Comparison of ENCODE assay signal across 26 cellular contexts in the genomic region with DNA sequence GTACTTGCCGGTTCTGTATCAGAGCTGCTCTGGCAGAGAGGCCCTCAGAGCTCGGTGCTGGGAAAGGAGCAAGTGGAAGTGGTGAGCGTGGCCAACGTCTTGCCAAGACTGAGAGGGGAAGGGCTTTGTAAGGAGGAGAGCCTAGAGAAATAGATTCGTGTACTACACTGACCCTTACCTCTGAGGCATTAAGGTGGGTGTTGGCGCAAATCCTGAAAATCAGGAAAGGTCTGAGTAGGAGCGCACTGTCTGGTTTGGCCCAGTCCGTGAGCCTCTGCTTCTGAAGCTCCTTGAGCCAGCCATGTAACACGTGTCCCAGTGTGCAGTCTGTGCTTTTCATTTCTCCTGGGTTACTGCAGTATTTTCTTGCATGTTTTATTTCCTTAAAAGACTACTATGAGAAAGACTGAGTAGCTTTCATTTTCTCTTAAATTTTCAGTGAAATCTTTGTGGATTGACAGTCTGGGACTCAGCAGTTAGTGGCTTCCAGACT.
A peak's percentile ranks its signal among the peaks of the same experiment; 100 is the strongest.
DNase-seq lines count a peak whose midpoint lies in the region; ATAC-seq and TF ChIP-seq lines count a peak whose summit lies in the region.
"Had no signal": no experiment of that assay in that cellular context is flagged by ENCODE, and none has a peak within 500 bp of the region (broad histone marks: within the 10 kb centered on the region; RNA-seq: fewer than 3 reads in every experiment).

No MANE protein-coding gene starts in this region.

- no peak overlapping the region for H2BK12ac ChIP-seq in H9 (ENCODE audit: insufficient read length, low read depth, low read length)

- H3K4me1 Mint-ChIP-seq in H9: peaks cover 2 to 4% of the 10 kb centered on the region in 2 experiments; a peak in 3 of 4 replicates
- peaks cover 25% of the 10 kb centered on the region for H3K4me1 Mint-ChIP-seq in mesothelial cell of epicardium
- H3K4me1 Mint-ChIP-seq in activated T-cell treated with anti-CD3 and anti-CD28 coated beads, Interleukin-2, amount 50 U/mL, for 72 hours (ENCODE audit: low read depth): peaks cover 30% of the 10 kb centered on the region
- H3K4me1 Mint-ChIP-seq: CD4-positive, alpha-beta memory T cell; IgD-negative memory B cell had no signal

- H3K27me3 ChIP-seq in H9 (ENCODE audit: insufficient read depth, low read length) (no peaks in the 10 kb centered on the region), thoracic aorta (replicated peaks; ENCODE audit: insufficient read depth) (no peaks in the 10 kb centered on the region)
- H3K27me3 ChIP-seq: gastroesophageal sphincter, SJCRH30, testis had no signal

- no peak overlapping the region for H2BK15ac ChIP-seq in H9 (ENCODE audit: low read depth, low read length)

- no peaks in the 10 kb centered on the region for H3K27me3 Mint-ChIP-seq in H9 (ENCODE audit: low read depth)
- no peaks in the 10 kb centered on the region for H3K27me3 Mint-ChIP-seq in mesothelial cell of epicardium (ENCODE audit: low read depth)
- peaks cover 39% of the 10 kb centered on the region for H3K27me3 Mint-ChIP-seq in activated T-cell treated with anti-CD3 and anti-CD28 coated beads, Interleukin-2, amount 50 U/mL, for 72 hours (ENCODE audit: low read depth)

- H3K9me3 ChIP-seq in H9 (ENCODE audit: control insufficient read depth, low read depth, low read length) (no peaks in the 10 kb centered on the region), thoracic aorta (no peaks in the 10 kb centered on the region)
- H3K9me3 ChIP-seq: gastroesophageal sphincter, lower lobe of right lung, SJCRH30, testis had no signal

- H4K8ac ChIP-seq in H9 (replicated peaks; ENCODE audit: insufficient read length, low read depth, low read length): no peak overlapping the region

- peak overlapping the region in 2 of 3 experiments; percentile 71 to 84; a peak in 4 of 7 replicates for H3K27ac Mint-ChIP-seq in H9
- H3K27ac Mint-ChIP-seq in mesothelial cell of epicardium: peak overlapping the region; percentile 69
- no peak overlapping the region for H3K27ac Mint-ChIP-seq in activated T-cell treated with anti-CD3 and anti-CD28 coated beads, Interleukin-2, amount 50 U/mL, for 72 hours
- H3K27ac Mint-ChIP-seq: activated CD8-positive, alpha-beta memory T cell treated with anti-CD3 and anti-CD28 coated beads, Interleukin-2, amount 10 ng/mL, durations not matched to agents 7 days and 5 days; CD4-positive, alpha-beta memory T cell; dendritic cell treated with granulocyte-macrophage colony-stimulating factor and Interleukin-4, amounts not matched to agents 40 ng/mL and 50 ng/mL, for 4 days; IgD-negative memory B cell; natural killer cell treated with Interleukin-12 subunit alpha and Interleukin-12 subunit beta and Interleukin-15 and Interleukin-18, amount 100 ng/mL, for 72 hours had no signal

- H3T11ph ChIP-seq in H9 (ENCODE audit: low read length): no peak overlapping the region

- no CpG with 5 or more reads among the region's 9 CpGs for WGBS in H9 (ENCODE audit: extremely low coverage, insufficient read length, low lambda C conversion rate)

- no peak overlapping the region for H3K23ac ChIP-seq in H9 (ENCODE audit: insufficient read length, low read depth, low read length)

- no peak overlapping the region for H4K5ac ChIP-seq in H9 (ENCODE audit: insufficient read length, low read depth, low read length)

- H3K23me2 ChIP-seq in H9 (ENCODE audit: insufficient read length, low read depth, low read length, poor library complexity, severe bottlenecking): no peaks in the 10 kb centered on the region

- no peak overlapping the region for H3K56ac ChIP-seq in H9 (ENCODE audit: insufficient read length, low read depth, low read length)

- no peak overlapping the region for H3K4me3 Mint-ChIP-seq in H9
- H3K4me3 Mint-ChIP-seq in mesothelial cell of epicardium: no peak overlapping the region
- no peak overlapping the region for H3K4me3 Mint-ChIP-seq in activated T-cell treated with anti-CD3 and anti-CD28 coated beads, Interleukin-2, amount 50 U/mL, for 72 hours
- H3K4me3 Mint-ChIP-seq: activated CD8-positive, alpha-beta memory T cell treated with anti-CD3 and anti-CD28 coated beads, Interleukin-2, amount 10 ng/mL, durations not matched to agents 7 days and 5 days; activated T-cell treated with anti-CD3 and anti-CD28 coated beads, Interleukin-2, amount 50 U/mL, for 4 hours; CD4-positive, alpha-beta memory T cell; dendritic cell treated with granulocyte-macrophage colony-stimulating factor and Interleukin-4, amounts not matched to agents 40 ng/mL and 50 ng/mL, for 4 days; IgD-negative memory B cell; natural killer cell treated with Interleukin-12 subunit alpha and Interleukin-12 subunit beta and Interleukin-15 and Interleukin-18, amount 100 ng/mL, for 72 hours had no signal

- no peak overlapping the region for H3K18ac ChIP-seq in H9 (ENCODE audit: insufficient read length, low read depth, low read length)

- no peak overlapping the region for H2BK120ac ChIP-seq in H9 (ENCODE audit: low read depth, low read length, poor library complexity, severe bottlenecking)

- H3K36me3 Mint-ChIP-seq in H9 (ENCODE audit: insufficient read depth in 1 of 3, low read depth in 3 of 3) (peaks cover 35 to 72% (median 67%) of the 10 kb centered on the region in 3 experiments), mesothelial cell of epicardium (peaks cover 29% of the 10 kb centered on the region)
- no peaks in the 10 kb centered on the region for H3K36me3 Mint-ChIP-seq in activated T-cell treated with anti-CD3 and anti-CD28 coated beads, Interleukin-2, amount 50 U/mL, for 72 hours (ENCODE audit: insufficient read depth in 2 of 2)
- H3K36me3 Mint-ChIP-seq: activated CD8-positive, alpha-beta memory T cell treated with anti-CD3 and anti-CD28 coated beads, Interleukin-2, amount 10 ng/mL, durations not matched to agents 7 days and 5 days; CD4-positive, alpha-beta memory T cell; IgD-negative memory B cell; natural killer cell treated with Interleukin-12 subunit alpha and Interleukin-12 subunit beta and Interleukin-15 and Interleukin-18, amount 100 ng/mL, for 72 hours had no signal

- DNase-seq in H9: no peak
- DNase-seq in coronary artery (ENCODE audit: low spot score): no peak
- DNase-seq in mesothelial cell of epicardium (ENCODE audit: low spot score in 2 of 2, unreplicated experiment in 2 of 2): no peak
- no peak for DNase-seq in thoracic aorta (ENCODE audit: low spot score)
- DNase-seq in activated T-cell treated with anti-CD3 and anti-CD28 coated beads, Interleukin-2, amount 50 U/mL, for 72 hours: no peak
- DNase-seq in NCI-H1930 (lab: John Stamatoyannopoulos, UW): no peak
- no peak for DNase-seq in LoVo (ENCODE audit: low spot score)
- DNase-seq: activated CD4-positive, alpha-beta T cell treated with anti-CD3 and anti-CD28 coated beads, Interleukin-2, amount 50 U/mL, for 4 hours; activated CD8-positive, alpha-beta memory T cell treated with anti-CD3 and anti-CD28 coated beads, Interleukin-2, amount 10 ng/mL, durations not matched to agents 7 days and 5 days; activated T-cell treated with anti-CD3 and anti-CD28 coated beads, Interleukin-2, amount 50 U/mL, for 4 hours; CD4-positive, alpha-beta memory T cell; central memory CD4-positive, alpha-beta T cell; H7; kidney glomerular epithelial cell; lower lobe of right lung; NCI-H1048; NCI-H1694 treated with DMSO at 0.1 percent for 48 hours; NCI-H2171; SJCRH30; stimulated activated naive CD4-positive, alpha-beta T cell treated with Interleukin-2 at 50 U/mL for 16 hours; testis had no signal

- H3K79me2 ChIP-seq in H9 (ENCODE audit: insufficient read depth, low read length): no peaks in the 10 kb centered on the region

- TF ChIP-seq CTCF in H9 (conservative IDR thresholded peaks at IDR 0.05) (no peak), coronary artery (IDR thresholded peaks at IDR 0.05) (no peak), mesothelial cell of epicardium (IDR thresholded peaks at IDR 0.05; ENCODE audit: unreplicated experiment) (no peak), thoracic aorta (IDR thresholded peaks at IDR 0.05) (no peak)

- H3K36me3 ChIP-seq in thoracic aorta: peaks cover 43% of the 10 kb centered on the region

- peak; percentile 6 for ATAC-seq in thoracic aorta (ENCODE audit: insufficient number of reproducible peaks, low FRiP score, low read depth)
- ATAC-seq in activated T-cell treated with anti-CD3 and anti-CD28 coated beads, Interleukin-2, amount 50 U/mL, for 72 hours (replicated peaks in 1 of 2): no peak
- ATAC-seq in HG03139 (IDR thresholded peaks at IDR 0.05; ENCODE audit: unreplicated experiment): no peak
- ATAC-seq: activated CD8-positive, alpha-beta memory T cell treated with anti-CD3 and anti-CD28 coated beads, Interleukin-2, amount 10 ng/mL, durations not matched to agents 7 days and 5 days; activated T-cell treated with anti-CD3 and anti-CD28 coated beads, Interleukin-2, amount 50 U/mL, for 4 hours; gastroesophageal sphincter; natural killer cell treated with Interleukin-12 subunit alpha and Interleukin-12 subunit beta and Interleukin-15 and Interleukin-18, amount 100 ng/mL, for 72 hours had no signal

- H3K4me2 ChIP-seq in H9 (ENCODE audit: insufficient read depth, insufficient read length, low read length): no peak overlapping the region

- no peak overlapping the region for H2AK5ac ChIP-seq in H9 (ENCODE audit: insufficient read length, low read length)

- H2BK5ac ChIP-seq in H9 (ENCODE audit: insufficient read length, low read length): no peak overlapping the region

- H3K4me1 ChIP-seq in H9 (ENCODE audit: insufficient read depth, low read length): no peaks in the 10 kb centered on the region
- H3K4me1 ChIP-seq in thoracic aorta (ENCODE audit: control insufficient read depth in 1 of 2, low read depth in 2 of 2): peaks cover 29 to 69% of the 10 kb centered on the region in 2 donors

- no peak overlapping the region for H3K9ac ChIP-seq in H9 (ENCODE audit: extremely low read depth, insufficient read length, low read length)

- H3K4me3 ChIP-seq in coronary artery: no peak overlapping the region
- peak overlapping the region; percentile 6 for H3K4me3 ChIP-seq in thoracic aorta
- H3K4me3 ChIP-seq: gastroesophageal sphincter, lower lobe of right lung, SJCRH30, testis had no signal

- H2AFZ ChIP-seq in H9 (ENCODE audit: low read length): no peak overlapping the region

- no peaks in the 10 kb centered on the region for H4K20me1 ChIP-seq in H9 (ENCODE audit: control insufficient read depth, insufficient read depth, insufficient read length)

- H3K14ac ChIP-seq in H9 (ENCODE audit: insufficient read depth, low read length): no peak overlapping the region

- no peak overlapping the region for H2BK20ac ChIP-seq in H9 (ENCODE audit: low read depth, low read length, poor library complexity, severe bottlenecking)

- H3K4ac ChIP-seq in H9 (ENCODE audit: low read depth, low read length): no peak overlapping the region

- no peak overlapping the region for H3K27ac ChIP-seq in H9 (ENCODE audit: insufficient read length, low read depth, low read length)
- H3K27ac ChIP-seq in coronary artery: peak overlapping the region; percentile 50 to 86
- peak overlapping the region; percentile 73 to 86 for H3K27ac ChIP-seq in thoracic aorta
- H3K27ac ChIP-seq: lower lobe of right lung, SJCRH30, testis had no signal

- no peaks in the 10 kb centered on the region; a peak in 1 of 5 replicates for H3K9me3 Mint-ChIP-seq in H9
- no peaks in the 10 kb centered on the region for H3K9me3 Mint-ChIP-seq in mesothelial cell of epicardium
- H3K9me3 Mint-ChIP-seq in activated T-cell treated with anti-CD3 and anti-CD28 coated beads, Interleukin-2, amount 50 U/mL, for 72 hours: no peaks in the 10 kb centered on the region
- H3K9me3 Mint-ChIP-seq: activated T-cell treated with anti-CD3 and anti-CD28 coated beads, Interleukin-2, amount 50 U/mL, for 4 hours; CD4-positive, alpha-beta memory T cell; dendritic cell treated with granulocyte-macrophage colony-stimulating factor and Interleukin-4, amounts not matched to agents 40 ng/mL and 50 ng/mL, for 4 days; IgD-negative memory B cell; natural killer cell treated with Interleukin-12 subunit alpha and Interleukin-12 subunit beta and Interleukin-15 and Interleukin-18, amount 100 ng/mL, for 72 hours had no signal

- no peaks in the 10 kb centered on the region for H3K79me1 ChIP-seq in H9 (ENCODE audit: insufficient read depth, low read depth, low read length, poor library complexity, severe bottlenecking)

- no peak overlapping the region for H4K91ac ChIP-seq in H9 (ENCODE audit: insufficient read length, low read depth, low read length)
